In the genomic region with DNA sequence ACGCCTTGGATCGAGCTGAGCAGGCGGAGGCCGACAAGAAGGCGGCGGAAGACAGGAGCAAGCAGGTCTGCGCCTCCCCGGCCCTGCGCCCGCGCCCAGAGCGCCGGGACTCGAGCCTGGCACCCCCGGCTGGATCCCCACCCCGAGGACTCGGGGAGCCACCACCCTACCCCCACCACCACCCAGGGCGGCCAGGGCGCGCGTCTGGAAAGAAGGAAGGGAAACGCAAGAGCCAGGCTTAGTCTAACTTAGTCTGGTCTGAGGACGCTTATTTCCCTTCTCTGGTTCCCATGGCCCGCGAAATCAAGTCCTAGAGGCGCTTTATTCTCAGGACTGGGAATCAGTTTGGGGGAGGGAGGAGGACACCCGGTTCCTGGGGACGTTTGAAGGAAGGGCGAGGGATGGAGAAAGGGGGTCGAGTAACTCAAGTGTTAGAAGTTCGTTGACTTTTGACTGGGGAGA, we compare ENCODE assay signal across 1 cellular context.
TF ChIP-seq lines count a peak whose summit lies in the region.

No MANE protein-coding gene starts in this region.

TF ChIP-seq in SK-N-SH, 30 proteins besides CTCF, POLR2A, EP300 and RAD21 (continued from another document):
- TF ChIP-seq REST (IDR thresholded peaks at IDR 0.05; ENCODE audit: low read depth, low read length) (no peak), MXI1 (IDR thresholded peaks at IDR 0.05; ENCODE audit: low read depth, low read length) (no peak), USF2 (IDR thresholded peaks at IDR 0.05; ENCODE audit: borderline replicate concordance, low read depth, low read length) (no peak), ELF1 (IDR thresholded peaks at IDR 0.05) (no peak), NRF1 (IDR thresholded peaks at IDR 0.05; ENCODE audit: low read depth, low read length) (no peak), FOXM1 (IDR thresholded peaks at IDR 0.05; ENCODE audit: low read depth) (no peak), EZH2phosphoT487 (IDR thresholded peaks at IDR 0.05; ENCODE audit: borderline replicate concordance, low read depth) (no peak), RXRA (IDR thresholded peaks at IDR 0.05; ENCODE audit: borderline replicate concordance, low read depth) (no peak), USF1 (IDR thresholded peaks at IDR 0.05; ENCODE audit: borderline replicate concordance, low read depth) (no peak), JUND (IDR thresholded peaks at IDR 0.05) (no peak)
- TF ChIP-seq, protein P1, sequence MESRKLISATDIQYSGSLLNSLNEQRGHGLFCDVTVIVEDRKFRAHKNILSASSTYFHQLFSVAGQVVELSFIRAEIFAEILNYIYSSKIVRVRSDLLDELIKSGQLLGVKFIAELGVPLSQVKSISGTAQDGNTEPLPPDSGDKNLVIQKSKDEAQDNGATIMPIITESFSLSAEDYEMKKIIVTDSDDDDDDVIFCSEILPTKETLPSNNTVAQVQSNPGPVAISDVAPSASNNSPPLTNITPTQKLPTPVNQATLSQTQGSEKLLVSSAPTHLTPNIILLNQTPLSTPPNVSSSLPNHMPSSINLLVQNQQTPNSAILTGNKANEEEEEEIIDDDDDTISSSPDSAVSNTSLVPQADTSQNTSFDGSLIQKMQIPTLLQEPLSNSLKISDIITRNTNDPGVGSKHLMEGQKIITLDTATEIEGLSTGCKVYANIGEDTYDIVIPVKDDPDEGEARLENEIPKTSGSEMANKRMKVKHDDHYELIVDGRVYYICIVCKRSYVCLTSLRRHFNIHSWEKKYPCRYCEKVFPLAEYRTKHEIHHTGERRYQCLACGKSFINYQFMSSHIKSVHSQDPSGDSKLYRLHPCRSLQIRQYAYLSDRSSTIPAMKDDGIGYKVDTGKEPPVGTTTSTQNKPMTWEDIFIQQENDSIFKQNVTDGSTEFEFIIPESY (IDR thresholded peaks at IDR 0.05; ENCODE audit: borderline replicate concordance, low read depth), result no peak
- TF ChIP-seq, protein P2, sequence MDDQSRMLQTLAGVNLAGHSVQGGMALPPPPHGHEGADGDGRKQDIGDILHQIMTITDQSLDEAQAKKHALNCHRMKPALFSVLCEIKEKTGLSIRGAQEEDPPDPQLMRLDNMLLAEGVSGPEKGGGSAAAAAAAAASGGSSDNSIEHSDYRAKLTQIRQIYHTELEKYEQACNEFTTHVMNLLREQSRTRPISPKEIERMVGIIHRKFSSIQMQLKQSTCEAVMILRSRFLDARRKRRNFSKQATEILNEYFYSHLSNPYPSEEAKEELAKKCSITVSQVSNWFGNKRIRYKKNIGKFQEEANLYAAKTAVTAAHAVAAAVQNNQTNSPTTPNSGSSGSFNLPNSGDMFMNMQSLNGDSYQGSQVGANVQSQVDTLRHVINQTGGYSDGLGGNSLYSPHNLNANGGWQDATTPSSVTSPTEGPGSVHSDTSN (IDR thresholded peaks at IDR 0.05), result no peak
